Comparison of ENCODE assay signal across 17 cellular contexts in genomic region chr3:33751320-33751719, GRCh38. TPM values are rescaled to one million over a fixed set of nuclear protein-coding genes. Genes with fewer than 3 reads are reported as not detected.
DNase-seq lines count a peak whose midpoint lies in the region; ATAC-seq and TF ChIP-seq lines count a peak whose summit lies in the region.
"Had no signal": no experiment of that assay in that cellular context is flagged by ENCODE, and none has a peak within 500 bp of the region (broad histone marks: within the 10 kb centered on the region; RNA-seq: fewer than 3 reads in every experiment).

No MANE protein-coding gene starts in this region.

- no peak for DNase-seq in activated CD8-positive, alpha-beta T cell treated with anti-CD3 and anti-CD28 coated beads for 36 hours
- DNase-seq in activated CD8-positive, alpha-beta T cell treated with anti-CD3 and anti-CD28 coated beads, Interleukin-2, amount 10 ng/mL, durations not matched to agents 7 days and 5 days = no peak
- DNase-seq in M059J (ENCODE audit: low read depth) = peak; percentile 54
- DNase-seq in epithelial cell of prostate (ENCODE audit: low read depth, low spot score) = no peak
- DNase-seq in smooth muscle cell (lab: John Stamatoyannopoulos, UW; ENCODE audit: unreplicated experiment) = no peak
- DNase-seq in activated naive CD8-positive, alpha-beta T cell treated with anti-CD3 and anti-CD28 coated beads for 36 hours = no peak
- no peak for DNase-seq in GM23248
- DNase-seq: DND-41, GDM1, Kasumi-1, NCI-H1417 treated with DMSO at 0.1 percent for 48 hours, NCI-H1930, NCI-H446, NCI-H748 treated with DMSO at 0.1 percent for 48 hours, OCI-M1, SIG-M5 had no signal

- H3K36me3 ChIP-seq in smooth muscle cell (ENCODE audit: low read depth) = no peaks in the 10 kb centered on the region
- no peaks in the 10 kb centered on the region for H3K36me3 ChIP-seq in GM23248 (ENCODE audit: low read depth)
- H3K36me3 ChIP-seq: BLaER1 treated with 17β-estradiol and CSF1 and Interleukin-3, amounts not matched to agents 10 nM and 100 nM had no signal

- H3K36me3 Mint-ChIP-seq in activated CD8-positive, alpha-beta T cell treated with anti-CD3 and anti-CD28 coated beads for 36 hours (ENCODE audit: low read depth) = peaks cover 5% of the 10 kb centered on the region
- peaks cover 4% of the 10 kb centered on the region for H3K36me3 Mint-ChIP-seq in activated CD8-positive, alpha-beta T cell treated with anti-CD3 and anti-CD28 coated beads, Interleukin-2, amount 10 ng/mL, durations not matched to agents 7 days and 5 days (ENCODE audit: low read depth)
- H3K36me3 Mint-ChIP-seq in activated naive CD8-positive, alpha-beta T cell treated with anti-CD3 and anti-CD28 coated beads for 36 hours = no peaks in the 10 kb centered on the region

- in situ Hi-C loops in GM23248 (cut with MboI) = no loop called here

- H3F3A ChIP-seq in smooth muscle cell (ENCODE audit: low read depth) (no peaks in the 10 kb centered on the region), GM23248 (ENCODE audit: insufficient read depth) (peaks cover 5% of the 10 kb centered on the region; the same call in 1 of the 2 replicates)

- no peak overlapping the region for H3K27ac Mint-ChIP-seq in activated CD8-positive, alpha-beta T cell treated with anti-CD3 and anti-CD28 coated beads for 36 hours
- no peak overlapping the region for H3K27ac Mint-ChIP-seq in activated CD8-positive, alpha-beta T cell treated with anti-CD3 and anti-CD28 coated beads, Interleukin-2, amount 10 ng/mL, durations not matched to agents 7 days and 5 days
- no peak overlapping the region for H3K27ac Mint-ChIP-seq in activated naive CD8-positive, alpha-beta T cell treated with anti-CD3 and anti-CD28 coated beads for 36 hours

- H4K20me1 ChIP-seq in smooth muscle cell (ENCODE audit: low read depth) (no peaks in the 10 kb centered on the region), GM23248 (ENCODE audit: insufficient read depth) (no peaks in the 10 kb centered on the region)
- H4K20me1 ChIP-seq: BLaER1 treated with 17β-estradiol and CSF1 and Interleukin-3, amounts not matched to agents 10 nM and 100 nM had no signal

- 83% methylated on average over 2 of the region's 2 CpGs for WGBS in smooth muscle cell (ENCODE audit: low lambda C conversion rate)
- 80 to 88% methylated on average over 2 of the region's 2 CpGs for WGBS in GM23248 (ENCODE audit: low coverage in 1 of 2, low lambda C conversion rate in 2 of 2, missing lambda C conversion rate in 2 of 2), 2 experiments

- no peaks in the 10 kb centered on the region for H3K4me1 ChIP-seq in smooth muscle cell (ENCODE audit: low read depth)
- peaks cover 8% of the 10 kb centered on the region; the same call in 1 of the 2 replicates for H3K4me1 ChIP-seq in GM23248 (ENCODE audit: insufficient read depth)

- H3K27me3 Mint-ChIP-seq in activated CD8-positive, alpha-beta T cell treated with anti-CD3 and anti-CD28 coated beads for 36 hours = peaks cover 5% of the 10 kb centered on the region
- peaks cover 2% of the 10 kb centered on the region for H3K27me3 Mint-ChIP-seq in activated CD8-positive, alpha-beta T cell treated with anti-CD3 and anti-CD28 coated beads, Interleukin-2, amount 10 ng/mL, durations not matched to agents 7 days and 5 days (ENCODE audit: low read depth)
- peaks cover 5% of the 10 kb centered on the region for H3K27me3 Mint-ChIP-seq in activated naive CD8-positive, alpha-beta T cell treated with anti-CD3 and anti-CD28 coated beads for 36 hours

- no peak for TF ChIP-seq CTCF in activated CD8-positive, alpha-beta T cell treated with anti-CD3 and anti-CD28 coated beads for 36 hours (IDR thresholded peaks at IDR 0.05)
- no peak for TF ChIP-seq CTCF in smooth muscle cell (IDR thresholded peaks at IDR 0.05; ENCODE audit: borderline replicate concordance, insufficient read depth, poor library complexity, severe bottlenecking)

- H2AFZ ChIP-seq in smooth muscle cell (ENCODE audit: low read depth) = peak overlapping the region; percentile 66
- no peak overlapping the region for H2AFZ ChIP-seq in GM23248

- H3K79me2 ChIP-seq in smooth muscle cell (ENCODE audit: low read depth) (no peaks in the 10 kb centered on the region), GM23248 (ENCODE audit: insufficient read depth) (no peaks in the 10 kb centered on the region)

- no peak overlapping the region for H3K4me3 ChIP-seq in smooth muscle cell
- no peak overlapping the region for H3K4me3 ChIP-seq in GM23248
- H3K4me3 ChIP-seq: BLaER1 treated with 17β-estradiol and CSF1 and Interleukin-3, amounts not matched to agents 10 nM and 100 nM had no signal

- H3K4me3 Mint-ChIP-seq in activated CD8-positive, alpha-beta T cell treated with anti-CD3 and anti-CD28 coated beads for 36 hours = no peak overlapping the region
- H3K4me3 Mint-ChIP-seq in activated CD8-positive, alpha-beta T cell treated with anti-CD3 and anti-CD28 coated beads, Interleukin-2, amount 10 ng/mL, durations not matched to agents 7 days and 5 days = no peak overlapping the region
- H3K4me3 Mint-ChIP-seq in activated naive CD8-positive, alpha-beta T cell treated with anti-CD3 and anti-CD28 coated beads for 36 hours = no peak overlapping the region

- no peak overlapping the region for H3K4me2 ChIP-seq in smooth muscle cell
- H3K4me2 ChIP-seq in GM23248 (ENCODE audit: unreplicated experiment) = no peak overlapping the region

- CTCF ChIA-PET in activated CD8-positive, alpha-beta T cell treated with anti-CD3 and anti-CD28 coated beads for 36 hours (lab: Charles Lee) = interaction anchor here (0.9 to 1.0 kb wide), 3 partner anchors 24 to 492 kb away, joined by 3 read pairs; no protein-coding TSS in a partner anchor
- CTCF ChIA-PET in activated CD8-positive, alpha-beta T cell treated with anti-CD3 and anti-CD28 coated beads, Interleukin-2, amount 10 ng/mL, durations not matched to agents 7 days and 5 days (lab: Charles Lee) = interaction anchor here (1.1 kb wide), 1 partner anchor 25 kb away, joined by 3 read pairs; no protein-coding TSS in a partner anchor

- peaks cover 11% of the 10 kb centered on the region for H3K4me1 Mint-ChIP-seq in activated CD8-positive, alpha-beta T cell treated with anti-CD3 and anti-CD28 coated beads for 36 hours (ENCODE audit: low read depth)
- no peaks in the 10 kb centered on the region for H3K4me1 Mint-ChIP-seq in activated CD8-positive, alpha-beta T cell treated with anti-CD3 and anti-CD28 coated beads, Interleukin-2, amount 10 ng/mL, durations not matched to agents 7 days and 5 days (ENCODE audit: low read depth)
- peaks cover 2% of the 10 kb centered on the region for H3K4me1 Mint-ChIP-seq in activated naive CD8-positive, alpha-beta T cell treated with anti-CD3 and anti-CD28 coated beads for 36 hours

- intact Hi-C loops in activated CD8-positive, alpha-beta T cell treated with anti-CD3 and anti-CD28 coated beads for 36 hours (cut with micrococcal nuclease) = no loop called here

- H3K9me2 ChIP-seq in GM23248 (ENCODE audit: insufficient read depth) = no peaks in the 10 kb centered on the region

- H3K27me3 ChIP-seq in smooth muscle cell (ENCODE audit: low read depth) (no peaks in the 10 kb centered on the region), GM23248 (replicated peaks; ENCODE audit: insufficient read depth) (no peaks in the 10 kb centered on the region)
- H3K27me3 ChIP-seq: BLaER1 treated with 17β-estradiol and CSF1 and Interleukin-3, amounts not matched to agents 10 nM and 100 nM had no signal

- H3K9ac ChIP-seq in smooth muscle cell (ENCODE audit: low read depth) (no peak overlapping the region), GM23248 (no peak overlapping the region)
- H3K9ac ChIP-seq: BLaER1 treated with 17β-estradiol and CSF1 and Interleukin-3, amounts not matched to agents 10 nM and 100 nM had no signal

- H3K9me3 ChIP-seq in smooth muscle cell (replicated peaks; ENCODE audit: low read depth) (peaks cover 2% of the 10 kb centered on the region), GM23248 (ENCODE audit: low read depth) (peaks cover 1% of the 10 kb centered on the region)

- H3K27ac ChIP-seq in epithelial cell of prostate = peak overlapping the region; percentile 77
- H3K27ac ChIP-seq in smooth muscle cell (ENCODE audit: low read depth) = no peak overlapping the region
- no peak overlapping the region for H3K27ac ChIP-seq in GM23248

- peak; percentile 64 for ATAC-seq in activated CD8-positive, alpha-beta T cell treated with anti-CD3 and anti-CD28 coated beads for 36 hours
- no peak for ATAC-seq in activated CD8-positive, alpha-beta T cell treated with anti-CD3 and anti-CD28 coated beads, Interleukin-2, amount 10 ng/mL, durations not matched to agents 7 days and 5 days

- peaks cover 10% of the 10 kb centered on the region for H3K9me3 Mint-ChIP-seq in activated CD8-positive, alpha-beta T cell treated with anti-CD3 and anti-CD28 coated beads for 36 hours
- peaks cover 17% of the 10 kb centered on the region for H3K9me3 Mint-ChIP-seq in activated CD8-positive, alpha-beta T cell treated with anti-CD3 and anti-CD28 coated beads, Interleukin-2, amount 10 ng/mL, durations not matched to agents 7 days and 5 days (ENCODE audit: insufficient read depth)
- H3K9me3 Mint-ChIP-seq in activated naive CD8-positive, alpha-beta T cell treated with anti-CD3 and anti-CD28 coated beads for 36 hours = peaks cover 9% of the 10 kb centered on the region

- POLR2A ChIA-PET in activated CD8-positive, alpha-beta T cell treated with anti-CD3 and anti-CD28 coated beads for 36 hours (lab: Charles Lee) = interaction anchor here (1.8 kb wide), 1 partner anchor 47 kb away, joined by 5 read pairs; the partner anchor contains the start of gene PDCD6IP
- POLR2A ChIA-PET in activated CD8-positive, alpha-beta T cell treated with anti-CD3 and anti-CD28 coated beads, Interleukin-2, amount 10 ng/mL, durations not matched to agents 7 days and 5 days (lab: Charles Lee) = no interaction called here

RNA-seq across cellular contexts. Expression of gene CLASP2, which starts 33.3 kb away (rescaled TPM):
- 10 to 100 TPM; 38.4 to 46.4 TPM for total RNA-seq in activated CD8-positive, alpha-beta T cell treated with anti-CD3 and anti-CD28 coated beads for 36 hours
- total RNA-seq in activated CD8-positive, alpha-beta T cell treated with anti-CD3 and anti-CD28 coated beads, Interleukin-2, amount 10 ng/mL, durations not matched to agents 7 days and 5 days = 10 to 100 TPM; 44.0 to 44.3 TPM
- 10.6 and 20.4 TPM in 2 replicates for total RNA-seq in M059J (2014; rRNA removed; shearing (Covaris generic))
- 61.4 and 74.4 TPM in 2 replicates for total RNA-seq in smooth muscle cell
- 17.9 and 20.9 TPM in 2 replicates for polyA plus RNA-seq in smooth muscle cell
- total RNA-seq in activated naive CD8-positive, alpha-beta T cell treated with anti-CD3 and anti-CD28 coated beads for 36 hours = 10 to 100 TPM; 41.2 to 44.2 TPM
- total RNA-seq in GM23248 (2014; rRNA removed; shearing (Covaris generic)) = 30.4 and 45.9 TPM in 2 replicates
- 12.3 and 13.0 TPM in 2 replicates for polyA plus RNA-seq in GM23248 (2016; fragmentation: Nextera tagmentation; extraction: Ambion mirVana)

RNA-seq across cellular contexts. Expression of gene PDCD6IP, which starts 47.1 kb away (rescaled TPM):
- total RNA-seq in activated CD8-positive, alpha-beta T cell treated with anti-CD3 and anti-CD28 coated beads for 36 hours = 100 to 1,000 TPM; 139 to 146 TPM
- 100 to 1,000 TPM; 166 to 175 TPM for total RNA-seq in activated CD8-positive, alpha-beta T cell treated with anti-CD3 and anti-CD28 coated beads, Interleukin-2, amount 10 ng/mL, durations not matched to agents 7 days and 5 days
- total RNA-seq in M059J (2014; rRNA removed; shearing (Covaris generic)) = 80.3 and 84.9 TPM in 2 replicates
- total RNA-seq in smooth muscle cell = 108 and 138 TPM in 2 replicates
- 97.6 and 109 TPM in 2 replicates for polyA plus RNA-seq in smooth muscle cell
- 100 to 1,000 TPM; 140 to 147 TPM for total RNA-seq in activated naive CD8-positive, alpha-beta T cell treated with anti-CD3 and anti-CD28 coated beads for 36 hours
- total RNA-seq in GM23248 (2014; rRNA removed; shearing (Covaris generic)) = 180 and 214 TPM in 2 replicates
- polyA plus RNA-seq in GM23248 (2016; fragmentation: Nextera tagmentation; extraction: Ambion mirVana) = 191 and 197 TPM in 2 replicates
